13 cellular contexts compared by ENCODE assay signal in genomic region chrX:40303256-40304077, GRCh38.
A peak's percentile ranks its signal among the peaks of the same experiment; 100 is the strongest.
DNase-seq lines count a peak whose midpoint lies in the region; ATAC-seq and TF ChIP-seq lines count a peak whose summit lies in the region.
"Had no signal": no experiment of that assay in that cellular context is flagged by ENCODE, and none has a peak within 500 bp of the region (broad histone marks: within the 10 kb centered on the region; RNA-seq: fewer than 3 reads in every experiment).

No MANE protein-coding gene starts in this region.

- TF ChIP-seq POLR2A in thyroid gland (IDR thresholded peaks at IDR 0.05): no peak

- H3K4me1 ChIP-seq in naive thymus-derived CD4-positive, alpha-beta T cell (ENCODE audit: control insufficient read depth in 2 of 2, insufficient read depth in 2 of 2, low read length in 2 of 2): peaks cover 0 to 4% of the 10 kb centered on the region in 2 donors
- H3K4me1 ChIP-seq in thyroid gland: no peaks in the 10 kb centered on the region

- no peaks in the 10 kb centered on the region for H3K36me3 Mint-ChIP-seq in activated naive CD4-positive, alpha-beta T cell treated with anti-CD3 and anti-CD28 coated beads, Interleukin-2, amount 50 U/mL, for 24 hours
- no peaks in the 10 kb centered on the region for H3K36me3 Mint-ChIP-seq in naive thymus-derived CD4-positive, alpha-beta T cell

- H3K27me3 ChIP-seq in HL-60 (ENCODE audit: insufficient read depth, poor library complexity, severe bottlenecking) (no peaks in the 10 kb centered on the region), thyroid gland (no peaks in the 10 kb centered on the region)
- no peaks in the 10 kb centered on the region for H3K27me3 ChIP-seq in naive thymus-derived CD4-positive, alpha-beta T cell (ENCODE audit: control insufficient read depth in 2 of 2, insufficient read depth in 2 of 2, low read length in 2 of 2)

- H3K4me3 Mint-ChIP-seq in activated naive CD4-positive, alpha-beta T cell treated with anti-CD3 and anti-CD28 coated beads, Interleukin-2, amount 50 U/mL, for 24 hours: no peak overlapping the region
- H3K4me3 Mint-ChIP-seq in naive thymus-derived CD4-positive, alpha-beta T cell: no peak overlapping the region
- H3K4me3 Mint-ChIP-seq: neural crest cell, WTC11 had no signal

- no peak overlapping the region for H3K4me3 ChIP-seq in HL-60 (replicated peaks; ENCODE audit: insufficient read depth, low read length)
- no peak overlapping the region for H3K4me3 ChIP-seq in naive thymus-derived CD4-positive, alpha-beta T cell (ENCODE audit: low read length)
- no peak overlapping the region for H3K4me3 ChIP-seq in thyroid gland (replicated peaks in 1 of 3)

- H3K9me3 Mint-ChIP-seq in activated naive CD4-positive, alpha-beta T cell treated with anti-CD3 and anti-CD28 coated beads, Interleukin-2, amount 50 U/mL, for 24 hours: no peaks in the 10 kb centered on the region
- H3K9me3 Mint-ChIP-seq in naive thymus-derived CD4-positive, alpha-beta T cell: peaks cover 0 to 5% (median 0%) of the 10 kb centered on the region in 11 donors
- H3K9me3 Mint-ChIP-seq: neural crest cell had no signal

- TF ChIP-seq CTCF in HL-60 (IDR thresholded peaks at IDR 0.05; ENCODE audit: insufficient read depth, low read length) (no peak), thyroid gland (IDR thresholded peaks at IDR 0.05) (no peak)

- POLR2A ChIA-PET in naive thymus-derived CD4-positive, alpha-beta T cell (lab: Charles Lee): no interaction called here

- ATAC-seq in naive thymus-derived CD4-positive, alpha-beta T cell: peak; percentile 32
- ATAC-seq in Right ventricle myocardium inferior: no peak
- ATAC-seq in sciatic nerve: no peak
- ATAC-seq: right cardiac atrium had no signal

- no peaks in the 10 kb centered on the region for H3K36me3 ChIP-seq in naive thymus-derived CD4-positive, alpha-beta T cell (ENCODE audit: control insufficient read depth in 2 of 3, insufficient read depth in 3 of 3, low read length in 3 of 3)
- no peaks in the 10 kb centered on the region for H3K36me3 ChIP-seq in thyroid gland

- no peak for DNase-seq in activated naive CD4-positive, alpha-beta T cell treated with Interleukin-2 at 50 U/mL for 16 hours
- DNase-seq in HL-60 (ENCODE audit: low read depth in 1 of 2, low spot score in 1 of 2) (peak; percentile 61 to 83), SKM-1 treated with dmso at 0.1 percent for 144 hours (lab: John Stamatoyannopoulos, UW; ENCODE audit: unreplicated experiment) (peak; percentile 66), Right ventricle myocardium inferior (ENCODE audit: missing footprints) (no peak), sciatic nerve (ENCODE audit: low spot score) (no peak), thyroid gland (no peak)
- DNase-seq in naive thymus-derived CD4-positive, alpha-beta T cell: no peak
- DNase-seq: central memory CD4-positive, alpha-beta T cell; right cardiac atrium; stimulated activated CD4-positive, alpha-beta T cell treated with anti-CD3 and anti-CD28 coated beads, Interleukin-4, amount 100 ng/mL, for 4 hours had no signal

- 85 to 90% methylated on average over 4 of the region's 4 CpGs for WGBS in thyroid gland, 2 donors

- H3K27ac Mint-ChIP-seq in activated naive CD4-positive, alpha-beta T cell treated with anti-CD3 and anti-CD28 coated beads, Interleukin-2, amount 50 U/mL, for 24 hours: peak overlapping the region; percentile 27
- no peak overlapping the region for H3K27ac Mint-ChIP-seq in naive thymus-derived CD4-positive, alpha-beta T cell
- H3K27ac Mint-ChIP-seq: WTC11 had no signal

- no peaks in the 10 kb centered on the region for H3K27me3 Mint-ChIP-seq in activated naive CD4-positive, alpha-beta T cell treated with anti-CD3 and anti-CD28 coated beads, Interleukin-2, amount 50 U/mL, for 24 hours
- H3K27me3 Mint-ChIP-seq in naive thymus-derived CD4-positive, alpha-beta T cell: no peaks in the 10 kb centered on the region

- H3K9me3 ChIP-seq in naive thymus-derived CD4-positive, alpha-beta T cell (ENCODE audit: control insufficient read depth in 2 of 3, low read length in 3 of 3): no peaks in the 10 kb centered on the region
- H3K9me3 ChIP-seq in thyroid gland: no peaks in the 10 kb centered on the region

- CTCF ChIA-PET in naive thymus-derived CD4-positive, alpha-beta T cell (lab: Charles Lee): no interaction called here

- H3K27ac ChIP-seq in HL-60 (replicated peaks) (peak overlapping the region; percentile 31), thyroid gland (no peak overlapping the region)
- H3K27ac ChIP-seq in naive thymus-derived CD4-positive, alpha-beta T cell (ENCODE audit: low read depth, low read length): no peak overlapping the region

- H3K4me1 Mint-ChIP-seq in activated naive CD4-positive, alpha-beta T cell treated with anti-CD3 and anti-CD28 coated beads, Interleukin-2, amount 50 U/mL, for 24 hours: peaks cover 4% of the 10 kb centered on the region
- peaks cover 0 to 20% (median 0%) of the 10 kb centered on the region in 7 donors for H3K4me1 Mint-ChIP-seq in naive thymus-derived CD4-positive, alpha-beta T cell

- intact Hi-C loops in naive thymus-derived CD4-positive, alpha-beta T cell (cut with micrococcal nuclease): no loop called here
- intact Hi-C loops in Right ventricle myocardium inferior (cut with DNase I): no loop called here
- intact Hi-C loops in sciatic nerve (cut with DNase I): no loop called here
- intact Hi-C loops in thyroid gland (cut with DNase I): no loop called here

Comparison
In these comparisons a context has a peak if more than half of its experiments do, and no peak if none do; other contexts are left out.
1. DNase-seq: peak in HL-60 (2 of 2) and SKM-1 treated with dmso at 0.1 percent for 144 hours (single experiment); none in activated naive CD4-positive, alpha-beta T cell treated with Interleukin-2 at 50 U/mL for 16 hours (single experiment), naive thymus-derived CD4-positive, alpha-beta T cell (0 of 9), Right ventricle myocardium inferior (single experiment), sciatic nerve (single experiment) and thyroid gland (0 of 2).